2 cellular contexts compared by ENCODE assay signal in genomic region chr11:68300076-68300830, GRCh38.
TF ChIP-seq lines count a peak whose summit lies in the region.

No MANE protein-coding gene starts in this region.

TF ChIP-seq in HEK293, 187 proteins besides CTCF, POLR2A, EP300 and RAD21:
- TF ChIP-seq ZBTB6 (tag by site-specific recombination; IDR thresholded peaks at IDR 0.05) (peak; percentile 70; the same call in 1 of the 2 replicates), ZNF561 (tag by site-specific recombination; IDR thresholded peaks at IDR 0.05; ENCODE audit: borderline replicate concordance) (no peak)

TF ChIP-seq in K562, 482 proteins besides CTCF, POLR2A, EP300 and RAD21 (continues in another document):
- TF ChIP-seq CHD7 (IDR thresholded peaks at IDR 0.05; ENCODE audit: low read depth, low read length) (no peak), RERE (CRISPR knock-in tag; IDR thresholded peaks at IDR 0.05; ENCODE audit: borderline replicate concordance) (no peak), DPF2 (IDR thresholded peaks at IDR 0.05) (no peak), ZNF146 (CRISPR knock-in tag; IDR thresholded peaks at IDR 0.05; ENCODE audit: unreplicated experiment) (no peak), CLOCK (CRISPR knock-in tag; IDR thresholded peaks at IDR 0.05; ENCODE audit: borderline replicate concordance) (no peak), SIN3B (IDR thresholded peaks at IDR 0.05; ENCODE audit: low read depth) (no peak), MED1 (CRISPR knock-in tag; IDR thresholded peaks at IDR 0.05; ENCODE audit: borderline replicate concordance) (no peak), CBFA2T3 (IDR thresholded peaks at IDR 0.05) (no peak), THRA (IDR thresholded peaks at IDR 0.05) (no peak), ZBTB7A (IDR thresholded peaks at IDR 0.05; ENCODE audit: borderline replicate concordance, control insufficient read depth, low read depth, low read length) (no peak), HMGXB4 (CRISPR knock-in tag; IDR thresholded peaks at IDR 0.05) (no peak), NCOA2 (IDR thresholded peaks at IDR 0.05; ENCODE audit: partially characterized antibody in 2 of 2) (no peak), ZNF316 (IDR thresholded peaks at IDR 0.05) (no peak), ZNF592 (IDR thresholded peaks at IDR 0.05) (no peak)
